In genomic region chr19:35309481-35310279, GRCh38 we compare ENCODE assay signal across 1 cellular context.
TF ChIP-seq lines count a peak whose summit lies in the region.

No MANE protein-coding gene starts in this region.

TF ChIP-seq in K562, 482 proteins besides CTCF, POLR2A, EP300 and RAD21 (continued from another document and continues in another):
- no peak for TF ChIP-seq ZBTB43 (CRISPR knock-in tag; IDR thresholded peaks at IDR 0.05)
- TF ChIP-seq, protein P1, sequence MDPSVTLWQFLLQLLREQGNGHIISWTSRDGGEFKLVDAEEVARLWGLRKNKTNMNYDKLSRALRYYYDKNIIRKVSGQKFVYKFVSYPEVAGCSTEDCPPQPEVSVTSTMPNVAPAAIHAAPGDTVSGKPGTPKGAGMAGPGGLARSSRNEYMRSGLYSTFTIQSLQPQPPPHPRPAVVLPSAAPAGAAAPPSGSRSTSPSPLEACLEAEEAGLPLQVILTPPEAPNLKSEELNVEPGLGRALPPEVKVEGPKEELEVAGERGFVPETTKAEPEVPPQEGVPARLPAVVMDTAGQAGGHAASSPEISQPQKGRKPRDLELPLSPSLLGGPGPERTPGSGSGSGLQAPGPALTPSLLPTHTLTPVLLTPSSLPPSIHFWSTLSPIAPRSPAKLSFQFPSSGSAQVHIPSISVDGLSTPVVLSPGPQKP (CRISPR knock-in tag; IDR thresholded peaks at IDR 0.05), result no peak
- no peak for TF ChIP-seq TCFL5 (CRISPR knock-in tag; conservative IDR thresholded peaks at IDR 0.05)
- no peak for TF ChIP-seq FOXM1 (IDR thresholded peaks at IDR 0.05; ENCODE audit: low read depth)
- no peak for TF ChIP-seq FOXM1 (CRISPR knock-in tag; IDR thresholded peaks at IDR 0.05; ENCODE audit: low read depth)
- TF ChIP-seq SIN3B (IDR thresholded peaks at IDR 0.05; ENCODE audit: low read depth), result no peak
- TF ChIP-seq POLR2H (tag; IDR thresholded peaks at IDR 0.05; ENCODE audit: low read depth), result no peak
- TF ChIP-seq CHCHD3 (CRISPR knock-in tag; IDR thresholded peaks at IDR 0.05), result no peak
- TF ChIP-seq ZNF140 (CRISPR knock-in tag; IDR thresholded peaks at IDR 0.05), result no peak
- no peak for TF ChIP-seq CAMTA2 (CRISPR knock-in tag; conservative IDR thresholded peaks at IDR 0.05)
- TF ChIP-seq ZHX1 (conservative IDR thresholded peaks at IDR 0.05; ENCODE audit: low read length), result no peak
- no peak for TF ChIP-seq GTF2B (IDR thresholded peaks at IDR 0.05; ENCODE audit: extremely low read depth, insufficient read length)
- TF ChIP-seq PHF21A (IDR thresholded peaks at IDR 0.05; ENCODE audit: borderline replicate concordance, low read depth), result no peak
- TF ChIP-seq SRSF9 (IDR thresholded peaks at IDR 0.05; ENCODE audit: borderline replicate concordance, low read depth, low read length), result no peak
- TF ChIP-seq MEF2D (tag; conservative IDR thresholded peaks at IDR 0.05; ENCODE audit: low read depth), result 0 out of 2 replicates have a peak, but pooled peaks have one; percentile 73
- TF ChIP-seq, protein P2, sequence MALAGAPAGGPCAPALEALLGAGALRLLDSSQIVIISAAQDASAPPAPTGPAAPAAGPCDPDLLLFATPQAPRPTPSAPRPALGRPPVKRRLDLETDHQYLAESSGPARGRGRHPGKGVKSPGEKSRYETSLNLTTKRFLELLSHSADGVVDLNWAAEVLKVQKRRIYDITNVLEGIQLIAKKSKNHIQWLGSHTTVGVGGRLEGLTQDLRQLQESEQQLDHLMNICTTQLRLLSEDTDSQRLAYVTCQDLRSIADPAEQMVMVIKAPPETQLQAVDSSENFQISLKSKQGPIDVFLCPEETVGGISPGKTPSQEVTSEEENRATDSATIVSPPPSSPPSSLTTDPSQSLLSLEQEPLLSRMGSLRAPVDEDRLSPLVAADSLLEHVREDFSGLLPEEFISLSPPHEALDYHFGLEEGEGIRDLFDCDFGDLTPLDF (CRISPR knock-in tag; IDR thresholded peaks at IDR 0.05), result peak; percentile 59; the same call in 1 of the 2 replicates
- TF ChIP-seq TAF7 (tag; IDR thresholded peaks at IDR 0.05), result no peak; the same call in 1 of the 2 replicates
- TF ChIP-seq ZNF584 (CRISPR knock-in tag; IDR thresholded peaks at IDR 0.05; ENCODE audit: low read depth), result peak; percentile 87
- no peak for TF ChIP-seq ZNF696 (CRISPR knock-in tag; conservative IDR thresholded peaks at IDR 0.05)
- TF ChIP-seq ZNF436 (CRISPR knock-in tag; IDR thresholded peaks at IDR 0.05), result no peak
- TF ChIP-seq CTCFL (IDR thresholded peaks at IDR 0.05; ENCODE audit: borderline replicate concordance, insufficient read depth, low read depth, low read length, poor library complexity, severe bottlenecking), result no peak
- peak; percentile 38 for TF ChIP-seq TAF1 (IDR thresholded peaks at IDR 0.05; ENCODE audit: control insufficient read depth, extremely low read depth, insufficient read depth, low read length, severe bottlenecking)
- TF ChIP-seq CHD1 (IDR thresholded peaks at IDR 0.05; ENCODE audit: low read length), result no peak
- no peak for TF ChIP-seq NFE2L1 (tag; IDR thresholded peaks at IDR 0.05; ENCODE audit: borderline replicate concordance, low read depth)
- no peak for TF ChIP-seq COPS2 (conservative IDR thresholded peaks at IDR 0.05)
- TF ChIP-seq ZNF23 (CRISPR knock-in tag; IDR thresholded peaks at IDR 0.05), result no peak
- no peak for TF ChIP-seq FIP1L1 (IDR thresholded peaks at IDR 0.05; ENCODE audit: low read depth, low read length, poor library complexity, severe bottlenecking)
- TF ChIP-seq STAT5A (IDR thresholded peaks at IDR 0.05; ENCODE audit: borderline replicate concordance, low read length), result no peak
- TF ChIP-seq ZNF695 (CRISPR knock-in tag; IDR thresholded peaks at IDR 0.05), result no peak
- no peak for TF ChIP-seq HOXB6 (CRISPR knock-in tag; IDR thresholded peaks at IDR 0.05; ENCODE audit: borderline replicate concordance)
- TF ChIP-seq ZC3H4 (CRISPR knock-in tag; IDR thresholded peaks at IDR 0.05; ENCODE audit: borderline replicate concordance), result no peak
- no peak for TF ChIP-seq NCOA4 (IDR thresholded peaks at IDR 0.05; ENCODE audit: partially characterized antibody)
- TF ChIP-seq DACH1 (IDR thresholded peaks at IDR 0.05; ENCODE audit: partially characterized antibody), result no peak
- no peak for TF ChIP-seq ARID3A (IDR thresholded peaks at IDR 0.05; ENCODE audit: borderline replicate concordance, low read depth, low read length)
- no peak for TF ChIP-seq POU5F1 (IDR thresholded peaks at IDR 0.05; ENCODE audit: borderline replicate concordance, low read depth, low read length, partially characterized antibody)
- no peak for TF ChIP-seq DNMT1 (IDR thresholded peaks at IDR 0.05)
- TF ChIP-seq ARID3B (CRISPR knock-in tag; IDR thresholded peaks at IDR 0.05; ENCODE audit: borderline replicate concordance), result no peak
- TF ChIP-seq CBX1 (IDR thresholded peaks at IDR 0.05; ENCODE audit: low read depth), result no peak
- no peak for TF ChIP-seq KAT8 (IDR thresholded peaks at IDR 0.05; ENCODE audit: low read depth)
- TF ChIP-seq MAZ (CRISPR knock-in tag; conservative IDR thresholded peaks at IDR 0.05 in 1 of 2, IDR thresholded peaks at IDR 0.05 in 1 of 2), result peak; percentile 46 to 78; a peak in 3 of 4 replicates
- TF ChIP-seq XRCC5 (IDR thresholded peaks at IDR 0.05; ENCODE audit: low read depth, low read length), result no peak
- no peak for TF ChIP-seq SREBF2 (CRISPR knock-in tag; IDR thresholded peaks at IDR 0.05)
- no peak for TF ChIP-seq PCBP2 (IDR thresholded peaks at IDR 0.05; ENCODE audit: low read depth, low read length, poor library complexity, severe bottlenecking)
- no peak for TF ChIP-seq MTF1 (CRISPR knock-in tag; IDR thresholded peaks at IDR 0.05; ENCODE audit: borderline replicate concordance)
- TF ChIP-seq, protein P3, sequence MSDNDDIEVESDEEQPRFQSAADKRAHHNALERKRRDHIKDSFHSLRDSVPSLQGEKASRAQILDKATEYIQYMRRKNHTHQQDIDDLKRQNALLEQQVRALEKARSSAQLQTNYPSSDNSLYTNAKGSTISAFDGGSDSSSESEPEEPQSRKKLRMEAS (CRISPR knock-in tag; IDR thresholded peaks at IDR 0.05), result peak; percentile 72
- peak; percentile 25 for TF ChIP-seq DPF2 (IDR thresholded peaks at IDR 0.05)
- TF ChIP-seq BMI1 (IDR thresholded peaks at IDR 0.05; ENCODE audit: low read length), result no peak
- TF ChIP-seq ZNF445 (CRISPR knock-in tag; IDR thresholded peaks at IDR 0.05; ENCODE audit: low read depth), result no peak
- no peak for TF ChIP-seq ELF4 (CRISPR knock-in tag; IDR thresholded peaks at IDR 0.05)
- TF ChIP-seq RNF2 (IDR thresholded peaks at IDR 0.05), result peak; percentile 82
- TF ChIP-seq SFPQ (IDR thresholded peaks at IDR 0.05; ENCODE audit: low read depth, low read length), result no peak
- no peak for TF ChIP-seq ZNF764 (CRISPR knock-in tag; IDR thresholded peaks at IDR 0.05; ENCODE audit: low read depth)
- TF ChIP-seq NEUROD1 (IDR thresholded peaks at IDR 0.05; ENCODE audit: borderline replicate concordance, low read depth, low read length, partially characterized antibody), result no peak
- TF ChIP-seq BRCA1 (IDR thresholded peaks at IDR 0.05), result no peak
- TF ChIP-seq BRCA1 (CRISPR knock-in tag; IDR thresholded peaks at IDR 0.05), result no peak
